Comparison of ENCODE assay signal across 1 cellular context in genomic region chr5:80655231-80655784, GRCh38.
TF ChIP-seq lines count a peak whose summit lies in the region.

No MANE protein-coding gene starts in this region.

TF ChIP-seq in H1, 55 proteins besides CTCF, POLR2A, EP300 and RAD21:
- TF ChIP-seq NRF1 (IDR thresholded peaks at IDR 0.05; ENCODE audit: low read depth, low read length) (no peak), SP4 (IDR thresholded peaks at IDR 0.05; ENCODE audit: low read length) (no peak), PHF8 (conservative IDR thresholded peaks at IDR 0.05; ENCODE audit: low read depth, low read length) (no peak), SRF (IDR thresholded peaks at IDR 0.05; ENCODE audit: low read depth, low read length) (no peak), KDM4A (IDR thresholded peaks at IDR 0.05; ENCODE audit: low read depth, low read length, severe bottlenecking) (no peak)
TF ChIP-seq in H1: peak in this region for 0.
